Comparison of ENCODE assay signal across 33 cellular contexts in genomic region chr2:164221473-164221872, GRCh38.
"Had no signal": no experiment of that assay in that cellular context is flagged by ENCODE, and none has a peak within 500 bp of the region (broad histone marks: within the 10 kb centered on the region; RNA-seq: fewer than 3 reads in every experiment).

No MANE protein-coding gene starts in this region.

- FAIRE-seq: astrocyte, bronchial epithelial cell had no signal

- H3K4me3 ChIP-seq: adrenal gland, ascending aorta, body of pancreas, breast epithelium, cardiac muscle cell had no signal

- H3K9me3 ChIP-seq: adrenal gland, ascending aorta, body of pancreas, breast epithelium had no signal

- DNase-seq: activated effector memory CD4-positive, alpha-beta T cell treated with anti-CD3 and anti-CD28 coated beads, Interleukin-2, amount 50 U/mL, for 16 hours; activated effector memory CD4-positive, alpha-beta T cell treated with Interleukin-2 at 50 U/mL for 16 hours; activated gamma-delta T cell; activated gamma-delta T cell treated with Interleukin-2 at 50 U/mL for 16 hours; activated naive CD4-positive, alpha-beta T cell; activated naive CD4-positive, alpha-beta T cell treated with anti-CD3 and anti-CD28 coated beads for 36 hours; activated naive CD4-positive, alpha-beta T cell treated with anti-CD3 and anti-CD28 coated beads, Interleukin-2, amount 10 ng/mL, durations not matched to agents 7 days and 5 days; activated naive CD4-positive, alpha-beta T cell treated with anti-CD3 and anti-CD28 coated beads, Interleukin-2, amount 50 U/mL, for 16 hours; activated naive CD4-positive, alpha-beta T cell treated with Interleukin-2 at 50 U/mL for 16 hours; activated naive CD8-positive, alpha-beta T cell treated with anti-CD3 and anti-CD28 coated beads for 36 hours; activated naive CD8-positive, alpha-beta T cell treated with anti-CD3 and anti-CD28 coated beads, Interleukin-2, amount 10 ng/mL, durations not matched to agents 7 days and 5 days; activated naive CD8-positive, alpha-beta T cell treated with anti-CD3 and anti-CD28 coated beads, Interleukin-2, amount 50 U/mL, for 24 hours; activated T-cell treated with anti-CD3 and anti-CD28 coated beads for 4 hours; activated T-cell treated with anti-CD3 and anti-CD28 coated beads, Interleukin-2, amount 50 U/mL, for 1 hour; activated T-cell treated with anti-CD3 and anti-CD28 coated beads, Interleukin-2, amount 50 U/mL, for 24 hours; activated T-cell treated with anti-CD3 and anti-CD28 coated beads, Interleukin-2, amount 50 U/mL, for 4 hours; activated T-cell treated with anti-CD3 and anti-CD28 coated beads, Interleukin-2, amount 50 U/mL, for 48 hours; activated T-cell treated with anti-CD3 and anti-CD28 coated beads, Interleukin-2, amount 50 U/mL, for 72 hours; adrenal gland; amniotic stem cell; amygdala; anterior cingulate cortex; aorta; body of pancreas; brain microvascular endothelial cell; caudate nucleus; central memory CD4-positive, alpha-beta T cell; cerebellar nuclear complex had no signal

- H3K36me3 ChIP-seq: adrenal gland, ascending aorta, brain microvascular endothelial cell, breast epithelium, cardiac muscle cell had no signal

- H3K27ac ChIP-seq: adrenal gland, ascending aorta, body of pancreas, brain microvascular endothelial cell, breast epithelium, cardiac muscle cell had no signal
